In the genomic region with DNA sequence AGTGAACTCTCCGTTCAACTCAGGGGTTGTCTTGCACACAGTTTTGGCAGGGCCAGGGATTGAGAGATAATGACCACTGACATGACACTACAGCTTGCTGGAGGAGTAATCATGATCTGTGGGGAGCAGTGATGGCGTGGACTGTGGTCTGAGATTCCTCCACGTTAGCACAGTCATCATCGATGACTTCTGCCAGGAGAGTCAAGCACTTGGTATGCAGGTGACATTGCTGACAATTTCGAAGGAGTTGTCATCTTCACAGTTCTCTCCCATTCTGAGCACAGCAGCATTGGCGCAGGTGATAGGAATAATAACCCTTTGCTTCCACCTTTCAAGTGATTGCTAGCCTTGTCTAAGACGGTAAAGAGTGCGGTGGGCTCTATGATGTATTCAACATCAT, we compare ENCODE assay signal across 1 cellular context.
TF ChIP-seq lines count a peak whose summit lies in the region.

No MANE protein-coding gene starts in this region.

TF ChIP-seq in GM12878, 131 proteins besides CTCF, POLR2A, EP300 and RAD21:
- TF ChIP-seq, protein P1, sequence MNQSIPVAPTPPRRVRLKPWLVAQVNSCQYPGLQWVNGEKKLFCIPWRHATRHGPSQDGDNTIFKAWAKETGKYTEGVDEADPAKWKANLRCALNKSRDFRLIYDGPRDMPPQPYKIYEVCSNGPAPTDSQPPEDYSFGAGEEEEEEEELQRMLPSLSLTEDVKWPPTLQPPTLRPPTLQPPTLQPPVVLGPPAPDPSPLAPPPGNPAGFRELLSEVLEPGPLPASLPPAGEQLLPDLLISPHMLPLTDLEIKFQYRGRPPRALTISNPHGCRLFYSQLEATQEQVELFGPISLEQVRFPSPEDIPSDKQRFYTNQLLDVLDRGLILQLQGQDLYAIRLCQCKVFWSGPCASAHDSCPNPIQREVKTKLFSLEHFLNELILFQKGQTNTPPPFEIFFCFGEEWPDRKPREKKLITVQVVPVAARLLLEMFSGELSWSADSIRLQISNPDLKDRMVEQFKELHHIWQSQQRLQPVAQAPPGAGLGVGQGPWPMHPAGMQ (IDR thresholded peaks at IDR 0.05; ENCODE audit: borderline replicate concordance), result no peak
- TF ChIP-seq ZSCAN29 (IDR thresholded peaks at IDR 0.05) (no peak), BHLHE40 (IDR thresholded peaks at IDR 0.05; ENCODE audit: borderline replicate concordance in 1 of 2, low read depth in 2 of 2, low read length in 1 of 2) (no peak), ZNF207 (IDR thresholded peaks at IDR 0.05; ENCODE audit: borderline replicate concordance) (no peak), SPI1 (IDR thresholded peaks at IDR 0.05; ENCODE audit: borderline replicate concordance, insufficient read depth, low read depth, low read length) (no peak), SMAD1 (IDR thresholded peaks at IDR 0.05; ENCODE audit: low read depth, partially characterized antibody) (no peak)
